ENCODE assay signal across 1 cellular context in genomic region chr18:48922801-48923730, GRCh38.
A peak's percentile ranks its signal among the peaks of the same experiment; 100 is the strongest.
TF ChIP-seq lines count a peak whose summit lies in the region.

No MANE protein-coding gene starts in this region.

TF ChIP-seq in K562, 482 proteins besides CTCF, POLR2A, EP300 and RAD21 (continued from another document):
- TF ChIP-seq SAFB2 (IDR thresholded peaks at IDR 0.05; ENCODE audit: borderline replicate concordance, low read depth, low read length, severe bottlenecking): no peak
- no peak for TF ChIP-seq RBM25 (IDR thresholded peaks at IDR 0.05; ENCODE audit: low read depth, low read length, severe bottlenecking)
- TF ChIP-seq PTTG1 (tag; IDR thresholded peaks at IDR 0.05; ENCODE audit: low read depth): no peak
- no peak for TF ChIP-seq BDP1 (IDR thresholded peaks at IDR 0.05; ENCODE audit: insufficient read depth, insufficient read length)
- no peak for TF ChIP-seq STAT5B (CRISPR knock-in tag; IDR thresholded peaks at IDR 0.05)
- no peak for TF ChIP-seq PREB (CRISPR knock-in tag; IDR thresholded peaks at IDR 0.05)
- TF ChIP-seq MLLT1 (IDR thresholded peaks at IDR 0.05): no peak
- TF ChIP-seq ZKSCAN8 (CRISPR knock-in tag; IDR thresholded peaks at IDR 0.05): no peak
- no peak for TF ChIP-seq IRF2 (CRISPR knock-in tag; IDR thresholded peaks at IDR 0.05)
- TF ChIP-seq ETV1 (tag; conservative IDR thresholded peaks at IDR 0.05; ENCODE audit: low read depth): peak; percentile 86
- TF ChIP-seq CTCFL (IDR thresholded peaks at IDR 0.05; ENCODE audit: borderline replicate concordance, insufficient read depth, low read depth, low read length, poor library complexity, severe bottlenecking): no peak
- TF ChIP-seq ILF3 (IDR thresholded peaks at IDR 0.05; ENCODE audit: borderline replicate concordance): no peak
- TF ChIP-seq HNRNPK (IDR thresholded peaks at IDR 0.05; ENCODE audit: low read depth, low read length, poor library complexity, severe bottlenecking): no peak
- no peak for TF ChIP-seq ZNF586 (CRISPR knock-in tag; conservative IDR thresholded peaks at IDR 0.05)
- TF ChIP-seq ZNF785 (CRISPR knock-in tag; IDR thresholded peaks at IDR 0.05): no peak
- TF ChIP-seq PKNOX1 (IDR thresholded peaks at IDR 0.05): peak; percentile 90
- TF ChIP-seq NCOA6 (IDR thresholded peaks at IDR 0.05): no peak
- no peak for TF ChIP-seq ZFP36 (IDR thresholded peaks at IDR 0.05; ENCODE audit: low read depth, low read length, partially characterized antibody)
- no peak for TF ChIP-seq HNRNPLL (IDR thresholded peaks at IDR 0.05; ENCODE audit: low read depth, low read length, poor library complexity, severe bottlenecking)
- peak; percentile 44; the same call in 1 of the 2 replicates for TF ChIP-seq ESRRA (IDR thresholded peaks at IDR 0.05; ENCODE audit: borderline replicate concordance, low read depth)
- TF ChIP-seq GABPB1 (CRISPR knock-in tag; IDR thresholded peaks at IDR 0.05): 0 out of 2 replicates have a peak, but pooled peaks have one; percentile 32
- TF ChIP-seq ZNF696 (CRISPR knock-in tag; conservative IDR thresholded peaks at IDR 0.05): no peak
- TF ChIP-seq CSDE1 (IDR thresholded peaks at IDR 0.05): no peak
- peak; percentile 56; the same call in 1 of the 2 replicates for TF ChIP-seq ETV5 (CRISPR knock-in tag; IDR thresholded peaks at IDR 0.05; ENCODE audit: low read depth)
- no peak for TF ChIP-seq ZNF280B (CRISPR knock-in tag; IDR thresholded peaks at IDR 0.05)
- no peak for TF ChIP-seq ZNF717 (CRISPR knock-in tag; IDR thresholded peaks at IDR 0.05)
- no peak for TF ChIP-seq ZBTB7A (IDR thresholded peaks at IDR 0.05; ENCODE audit: borderline replicate concordance, control insufficient read depth, low read depth, low read length)
- no peak for TF ChIP-seq PYGO2 (tag; IDR thresholded peaks at IDR 0.05)
- TF ChIP-seq TAF1 (IDR thresholded peaks at IDR 0.05; ENCODE audit: control insufficient read depth, extremely low read depth, insufficient read depth, low read length, severe bottlenecking): peak; percentile 15
- no peak for TF ChIP-seq ZC3H11A (IDR thresholded peaks at IDR 0.05; ENCODE audit: low read depth, low read length)
- TF ChIP-seq RBM22 (IDR thresholded peaks at IDR 0.05; ENCODE audit: low read depth, low read length, poor library complexity, severe bottlenecking): no peak
- no peak for TF ChIP-seq BRD4 (IDR thresholded peaks at IDR 0.05)
- 0 out of 2 replicates have a peak, but pooled peaks have one; percentile 4 for TF ChIP-seq JUND (IDR thresholded peaks at IDR 0.05; ENCODE audit: borderline replicate concordance, low read depth, low read length)
- TF ChIP-seq JUND (tag; IDR thresholded peaks at IDR 0.05; ENCODE audit: borderline replicate concordance, low read depth, low read length): no peak
- TF ChIP-seq ZNF232 (CRISPR knock-in tag; IDR thresholded peaks at IDR 0.05): no peak
- TF ChIP-seq ATF4 (CRISPR knock-in tag; IDR thresholded peaks at IDR 0.05): no peak
